Comparison of ENCODE assay signal across 8 cellular contexts in genomic region chr14:58331111-58331510, GRCh38. TPM values are rescaled to one million over a fixed set of nuclear protein-coding genes. Genes with fewer than 3 reads are reported as not detected.
DNase-seq lines count a peak whose midpoint lies in the region; ATAC-seq, FAIRE-seq and TF ChIP-seq lines count a peak whose summit lies in the region.

No MANE protein-coding gene starts in this region.

- CTCF ChIA-PET in A549 (lab: Yijun Ruan, JAX): no interaction called here

- peak; percentile 36 for FAIRE-seq in A549 (lab: Jason Lieb, UNC)

- peak overlapping the region; percentile 70 for H3K4me2 ChIP-seq in A549

- no peaks in the 10 kb centered on the region for H3K36me3 ChIP-seq in kidney epithelial cell (ENCODE audit: control insufficient read depth, insufficient read depth, low read length)

- TF ChIP-seq EP300 in A549 (IDR thresholded peaks at IDR 0.05): no peak

- no peaks in the 10 kb centered on the region for H3K9me3 ChIP-seq in A549

- peak; percentile 78 to 94; a peak in 5 of 6 replicates for ATAC-seq in A549
- ATAC-seq in GM18868 (IDR thresholded peaks at IDR 0.05; ENCODE audit: unreplicated experiment): peak; percentile 100
- ATAC-seq in HG03135 (IDR thresholded peaks at IDR 0.05; ENCODE audit: unreplicated experiment): peak; percentile 95

- WGBS in A549 (ENCODE audit: missing lambda C conversion rate): 36% methylated on average over 5 of the region's 5 CpGs

- H3K4me3 ChIP-seq in A549 (no peak overlapping the region), kidney epithelial cell (ENCODE audit: low read depth, low read length) (no peak overlapping the region)

- POLR2A ChIA-PET in A549 (lab: Yijun Ruan, JAX): no interaction called here

- TF ChIP-seq RAD21 in A549 (conservative IDR thresholded peaks at IDR 0.05 in 1 of 2, IDR thresholded peaks at IDR 0.05 in 1 of 2): no peak

- no peak for TF ChIP-seq CTCF in A549 (IDR thresholded peaks at IDR 0.05)
- TF ChIP-seq CTCF in kidney epithelial cell (IDR thresholded peaks at IDR 0.05; ENCODE audit: insufficient read depth, low read length, poor library complexity, severe bottlenecking): no peak

- peaks cover 16% of the 10 kb centered on the region for H3K4me1 ChIP-seq in A549

- no peak for TF ChIP-seq POLR2A in A549 (IDR thresholded peaks at IDR 0.05; ENCODE audit: low read length)

- no peaks in the 10 kb centered on the region for H3K27me3 ChIP-seq in kidney epithelial cell (ENCODE audit: control insufficient read depth, insufficient read depth, low read length)

- H3K27ac ChIP-seq in A549: peak overlapping the region; percentile 12 to 41; a peak in 1 of 6 replicates

- DNase-seq in A549 (ENCODE audit: low read depth in 1 of 2, low spot score in 1 of 2) (peak; percentile 11 to 92), NCI-H2171 treated with DMSO at 0.1 percent for 48 hours (lab: John Stamatoyannopoulos, UW) (peak; percentile 100), cerebellar nuclear complex (lab: John Stamatoyannopoulos, UW) (peak; percentile 11 to 89), kidney epithelial cell (ENCODE audit: low read depth) (peak; percentile 84)
- DNase-seq in activated CD4-positive, CD25-positive, alpha-beta regulatory T cell treated with anti-CD3 and anti-CD28 coated beads, Interleukin-2, amount 50 U/mL, for 72 hours: peak; percentile 66
- DNase-seq in stimulated activated CD4-positive, alpha-beta T cell treated with anti-CD3 and anti-CD28 coated beads, Interleukin-15, amount 100 ng/mL, for 48 hours (ENCODE audit: low read depth in 2 of 2): peak; percentile 68 to 69

TF ChIP-seq in A549, 52 proteins besides CTCF, POLR2A, EP300 and RAD21:
- TF ChIP-seq MAZ (IDR thresholded peaks at IDR 0.05; ENCODE audit: borderline replicate concordance, low read depth, low read length): no peak
- no peak for TF ChIP-seq HOXB5 (CRISPR knock-in tag; IDR thresholded peaks at IDR 0.05)
- TF ChIP-seq RCOR1 (IDR thresholded peaks at IDR 0.05; ENCODE audit: low read depth, low read length): no peak
- TF ChIP-seq GATA3 (IDR thresholded peaks at IDR 0.05; ENCODE audit: borderline replicate concordance): no peak
- no peak for TF ChIP-seq PHF8 (IDR thresholded peaks at IDR 0.05; ENCODE audit: borderline replicate concordance, low read depth)
- TF ChIP-seq HES2 (IDR thresholded peaks at IDR 0.05): no peak
- no peak for TF ChIP-seq CBX2 (IDR thresholded peaks at IDR 0.05; ENCODE audit: borderline replicate concordance, low read depth)
- no peak for TF ChIP-seq JUNB (IDR thresholded peaks at IDR 0.05)
- no peak for TF ChIP-seq ZC3H11A (IDR thresholded peaks at IDR 0.05)
- no peak for TF ChIP-seq FOXS1 (CRISPR knock-in tag; IDR thresholded peaks at IDR 0.05)
- no peak for TF ChIP-seq ATOH8 (CRISPR knock-in tag; IDR thresholded peaks at IDR 0.05; ENCODE audit: low read depth)
- TF ChIP-seq NPAS2 (CRISPR knock-in tag; IDR thresholded peaks at IDR 0.05; ENCODE audit: borderline replicate concordance): no peak

RNA-seq across cellular contexts. Expression of gene ARID4A, which starts 32.8 kb away (rescaled TPM):
- polyA plus RNA-seq in A549 (2011; rRNA removed) (9.3 and 15.1 TPM in 2 replicates), A549 (2017; fragmentation: RNase III; extraction: RNeasy Plus Mini Kit Qiagen cat#74134 plus additional on column Dnase treatment) (6.9 to 9.7 TPM (median 9.0 TPM) in 3 replicates)
- polyA plus RNA-seq in A549 (2012; cell fraction: cytosol; rRNA removed): 1.6 and 2.4 TPM in 2 replicates
- 2.0 and 2.5 TPM in 2 replicates for polyA plus RNA-seq in A549 (2012; cell fraction: nucleus; rRNA removed)
- polyA minus RNA-seq in A549 (2011; rRNA and poly(A)+ RNA removed): 6.2 and 8.6 TPM in 2 replicates
- total RNA-seq in kidney epithelial cell: 4.4 and 4.6 TPM in 2 replicates

Comparison
In these comparisons a context has a peak if more than half of its experiments do, and no peak if none do; other contexts are left out.
1. DNase-seq: peak in every context shown above with its lines; median percentile 100 in NCI-H2171 treated with DMSO at 0.1 percent for 48 hours; 84 in kidney epithelial cell; 68 in stimulated activated CD4-positive, alpha-beta T cell treated with anti-CD3 and anti-CD28 coated beads, Interleukin-15, amount 100 ng/mL, for 48 hours; 66 in activated CD4-positive, CD25-positive, alpha-beta regulatory T cell treated with anti-CD3 and anti-CD28 coated beads, Interleukin-2, amount 50 U/mL, for 72 hours; 52 in A549; 50 in cerebellar nuclear complex.